ENCODE assay signal across 9 cellular contexts in the genomic region with DNA sequence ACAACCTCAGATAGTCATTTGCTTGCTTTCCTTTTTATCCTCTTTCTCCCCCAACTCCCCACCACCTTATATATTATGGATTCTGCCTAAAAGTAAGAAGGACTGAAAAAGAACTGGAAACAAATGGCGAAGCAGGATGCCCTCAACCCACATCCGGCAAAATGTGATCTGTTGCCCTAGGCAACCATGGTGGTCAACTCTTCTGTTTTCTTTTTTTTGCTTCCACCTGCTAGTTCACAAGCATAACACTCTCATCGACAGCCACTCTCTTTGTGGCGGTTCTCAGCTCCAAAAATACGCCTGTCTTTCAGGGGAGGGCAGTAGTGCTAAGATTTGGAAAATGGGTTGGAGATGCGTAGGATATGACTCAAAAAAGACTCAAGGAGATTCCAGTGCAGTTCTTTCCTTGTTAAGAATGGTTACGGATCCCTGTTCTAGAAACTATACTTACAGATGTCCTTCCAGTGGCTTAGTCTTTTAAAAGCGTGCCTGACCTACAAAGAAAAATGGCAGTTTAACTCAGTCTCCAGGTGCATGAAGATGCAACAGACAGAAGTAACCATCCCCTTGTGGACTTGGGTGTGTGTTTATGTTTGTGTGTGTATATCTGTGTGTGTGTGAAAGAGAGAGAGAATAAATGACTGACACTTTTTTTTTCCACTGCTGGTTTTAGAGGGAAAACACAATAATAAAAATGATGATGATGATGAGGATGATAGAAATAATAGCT. TPM values are rescaled to one million over a fixed set of nuclear protein-coding genes. Genes with fewer than 3 reads are reported as not detected.
DNase-seq lines count a peak whose midpoint lies in the region; ATAC-seq and TF ChIP-seq lines count a peak whose summit lies in the region.
"Had no signal": no experiment of that assay in that cellular context is flagged by ENCODE, and none has a peak within 500 bp of the region (broad histone marks: within the 10 kb centered on the region; RNA-seq: fewer than 3 reads in every experiment).

No MANE protein-coding gene starts in this region.

- H3K27ac ChIP-seq in PC-3 (ENCODE audit: low read length) (no peak overlapping the region), dorsolateral prefrontal cortex (no peak overlapping the region), PC-9 (no peak overlapping the region), endodermal cell (ENCODE audit: low read depth, low read length) (no peak overlapping the region)

- H2AFZ ChIP-seq in PC-3 (ENCODE audit: low read length) (no peak overlapping the region), PC-9 (no peak overlapping the region)

- H3K4me3 Mint-ChIP-seq in endodermal cell: no peak overlapping the region

- H3K27ac Mint-ChIP-seq in endodermal cell: no peak overlapping the region

- CTCF ChIA-PET in PC-3 (lab: Charles Lee) (no interaction called here), PC-9 (lab: Charles Lee) (no interaction called here)

- peaks cover 2% of the 10 kb centered on the region for H3K27me3 Mint-ChIP-seq in endodermal cell (ENCODE audit: insufficient read depth)

- H3F3A ChIP-seq in PC-3 (ENCODE audit: low read length, unreplicated experiment): no peaks in the 10 kb centered on the region
- no peaks in the 10 kb centered on the region for H3F3A ChIP-seq in PC-9 (ENCODE audit: insufficient read depth, low read depth)

- DNase-seq in PC-3 (peak; percentile 8), dorsolateral prefrontal cortex (no peak), NCI-H2196 (lab: John Stamatoyannopoulos, UW; ENCODE audit: unreplicated experiment) (no peak), PC-9 (no peak), endodermal cell (no peak)
- peak; percentile 56 for DNase-seq in effector CD8-positive, alpha-beta T cell (lab: John Stamatoyannopoulos, UW)

- no peaks in the 10 kb centered on the region for H3K9me3 Mint-ChIP-seq in endodermal cell

- peaks cover 22% of the 10 kb centered on the region for H3K27me3 ChIP-seq in PC-3 (ENCODE audit: low read length)
- peaks cover 0 to 5% (median 0%) of the 10 kb centered on the region in 45 donors for H3K27me3 ChIP-seq in dorsolateral prefrontal cortex
- H3K27me3 ChIP-seq in PC-9 (ENCODE audit: insufficient read depth, low read depth): no peaks in the 10 kb centered on the region
- H3K27me3 ChIP-seq in endodermal cell (ENCODE audit: control insufficient read depth, insufficient read depth, low read length, poor library complexity, severe bottlenecking): no peaks in the 10 kb centered on the region

- H3K9me3 ChIP-seq in PC-3 (ENCODE audit: low read length) (no peaks in the 10 kb centered on the region), PC-9 (ENCODE audit: insufficient read depth, low read depth) (no peaks in the 10 kb centered on the region), endodermal cell (ENCODE audit: control insufficient read depth, low read length) (no peaks in the 10 kb centered on the region)

- ATAC-seq in GM18519 (IDR thresholded peaks at IDR 0.05; ENCODE audit: low FRiP score, unreplicated experiment): peak; percentile 91
- peak; percentile 86 for ATAC-seq in HG02642 (IDR thresholded peaks at IDR 0.05; ENCODE audit: poor library complexity, unreplicated experiment)
- ATAC-seq in PC-3: no peak

- H3K4me3 ChIP-seq in PC-3 (ENCODE audit: low read length) (no peak overlapping the region), dorsolateral prefrontal cortex (no peak overlapping the region), PC-9 (no peak overlapping the region), endodermal cell (ENCODE audit: low read length) (no peak overlapping the region)

- no peaks in the 10 kb centered on the region for H4K20me1 ChIP-seq in PC-3 (ENCODE audit: low read length)
- no peaks in the 10 kb centered on the region for H4K20me1 ChIP-seq in PC-9 (ENCODE audit: insufficient read depth)

- H3K4me1 ChIP-seq in PC-3 (ENCODE audit: insufficient read depth, low read length): no peaks in the 10 kb centered on the region
- H3K4me1 ChIP-seq in PC-9 (replicated peaks; ENCODE audit: insufficient read depth): no peaks in the 10 kb centered on the region
- no peaks in the 10 kb centered on the region for H3K4me1 ChIP-seq in endodermal cell (ENCODE audit: control insufficient read depth, insufficient read depth, low read length)

- H3K79me2 ChIP-seq in PC-3 (ENCODE audit: low read length) (no peaks in the 10 kb centered on the region), PC-9 (ENCODE audit: low read depth) (no peaks in the 10 kb centered on the region)

- H3K9ac ChIP-seq in PC-3 (ENCODE audit: low read length): no peak overlapping the region
- H3K9ac ChIP-seq in endodermal cell (ENCODE audit: extremely low read depth, low read length, poor library complexity, severe bottlenecking): no peak overlapping the region

- H3K36me3 ChIP-seq in PC-3 (ENCODE audit: low read depth, low read length) (no peaks in the 10 kb centered on the region), PC-9 (ENCODE audit: low read depth) (no peaks in the 10 kb centered on the region), endodermal cell (ENCODE audit: control insufficient read depth, insufficient read depth, low read length) (no peaks in the 10 kb centered on the region)

- 91 to 93% methylated on average over 5 to 8 of the region's 8 CpGs for WGBS in endodermal cell (ENCODE audit: insufficient coverage in 1 of 2, insufficient read length in 1 of 2), 2 experiments

- BruUV-seq in PC-3 (replicated peaks; lab: Mats Ljungman, UMichigan): no TSS peak
- BruUV-seq in PC-9 (replicated peaks; lab: Mats Ljungman, UMichigan): no TSS peak

- intact Hi-C loops in PC-3 (cut with micrococcal nuclease): no loop called here
- intact Hi-C loops in dorsolateral prefrontal cortex (cut with DNase I): no loop called here
- intact Hi-C loops in PC-9 (cut with micrococcal nuclease; ENCODE audit: unreplicated experiment): no loop called here

- H3K4me2 ChIP-seq in PC-3 (ENCODE audit: low read length): no peak overlapping the region
- no peak overlapping the region for H3K4me2 ChIP-seq in PC-9

- no peaks in the 10 kb centered on the region for H3K36me3 Mint-ChIP-seq in endodermal cell (ENCODE audit: low read depth)

- TF ChIP-seq CTCF in PC-3 (conservative IDR thresholded peaks at IDR 0.05; ENCODE audit: low read depth, low read length) (no peak), dorsolateral prefrontal cortex (IDR thresholded peaks at IDR 0.05 in 54 of 56, conservative IDR thresholded peaks at IDR 0.05 in 2 of 56; ENCODE audit: low read depth in 1 of 56, partially characterized antibody in 56 of 56) (no peak), PC-9 (conservative IDR thresholded peaks at IDR 0.05) (no peak), endodermal cell (conservative IDR thresholded peaks at IDR 0.05) (no peak)

- H3K4me1 Mint-ChIP-seq in endodermal cell: no peaks in the 10 kb centered on the region

- H3K9me2 ChIP-seq in PC-3 (replicated peaks; ENCODE audit: low read length) (no peaks in the 10 kb centered on the region), PC-9 (ENCODE audit: insufficient read depth) (no peaks in the 10 kb centered on the region)

- POLR2A ChIA-PET in PC-3 (lab: Charles Lee; ENCODE audit: unreplicated experiment) (no interaction called here), PC-9 (lab: Charles Lee; ENCODE audit: unreplicated experiment) (no interaction called here)

RNA-seq across cellular contexts. Expression of a gene that starts 10.7 kb away (rescaled TPM):
- total RNA-seq in PC-3 (2014; rRNA removed) (not detected in 2 replicates), dorsolateral prefrontal cortex (10 to 100 TPM in 51 of 120 experiments, 1 to 10 TPM in 69; 1.9 to 23.7 (median 9.4) TPM), PC-9 (2021) (not detected in 2 replicates), endodermal cell (under 1 TPM; 0.24 TPM)
- polyA plus RNA-seq in endodermal cell (2013, experiment 1 of 2): not detected
- polyA plus RNA-seq in endodermal cell (2013, experiment 2 of 2): not detected
- total RNA-seq: HT1080 had no signal

Comparison
In these comparisons a context has a peak if more than half of its experiments do, and no peak if none do; other contexts are left out.
1. DNase-seq: peak in PC-3 (single experiment) and effector CD8-positive, alpha-beta T cell (single experiment); none in dorsolateral prefrontal cortex (0 of 10), NCI-H2196 (single experiment), PC-9 (0 of 2) and endodermal cell (single experiment).